ENCODE assay signal across 1 cellular context in the genomic region with DNA sequence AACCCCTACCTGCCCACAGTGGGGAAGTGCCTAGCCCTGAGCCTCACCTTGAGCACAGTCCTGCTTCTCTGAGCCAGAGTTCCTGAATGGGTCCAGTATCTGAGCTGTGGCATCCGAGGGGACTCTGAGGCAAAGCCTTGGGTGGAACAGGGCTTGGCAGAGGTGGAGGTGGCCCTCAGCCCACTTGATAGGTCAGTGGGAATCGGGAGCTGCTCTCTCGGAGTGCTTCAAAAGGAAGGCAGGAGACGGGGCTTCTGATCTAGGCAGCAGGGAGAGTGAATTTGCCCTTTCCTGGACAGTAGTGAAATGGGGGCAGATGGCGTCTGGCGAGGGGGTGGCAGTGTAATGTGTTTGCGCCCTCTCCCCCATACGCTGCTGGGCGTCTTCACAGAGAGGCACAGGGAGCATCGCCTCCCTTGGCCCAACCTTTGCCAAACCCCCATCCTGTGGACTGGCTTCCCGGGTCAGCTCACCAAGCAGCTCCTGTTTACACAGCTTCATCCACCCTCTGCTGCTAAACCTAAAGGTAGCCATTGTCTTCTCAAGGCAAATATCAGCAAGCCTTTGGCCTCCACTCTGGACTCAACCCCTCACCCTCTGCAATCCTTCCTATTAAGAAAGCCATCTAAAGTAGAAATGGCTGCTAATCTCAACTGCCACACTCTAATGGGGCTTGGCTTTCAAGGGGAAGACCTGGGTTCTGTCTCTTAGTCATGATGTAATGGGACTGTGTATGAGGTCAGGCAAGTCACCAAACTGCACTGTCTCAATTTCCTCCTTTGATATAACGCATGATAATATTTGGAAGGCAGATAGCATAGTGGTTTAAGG.
TF ChIP-seq lines count a peak whose summit lies in the region.

No MANE protein-coding gene starts in this region.

TF ChIP-seq in HepG2, 621 proteins besides CTCF, POLR2A, EP300 and RAD21 (continued from another document and continues in another):
- TF ChIP-seq ZNF687 (CRISPR knock-in tag; IDR thresholded peaks at IDR 0.05) (peak; percentile 71), ZNF281 (CRISPR knock-in tag; IDR thresholded peaks at IDR 0.05; ENCODE audit: borderline replicate concordance) (peak; percentile 23; the same call in 1 of the 2 replicates), ZFP91 (CRISPR knock-in tag; IDR thresholded peaks at IDR 0.05; ENCODE audit: borderline replicate concordance) (peak; percentile 56; the same call in 1 of the 2 replicates), NR2C2 (CRISPR knock-in tag; IDR thresholded peaks at IDR 0.05; ENCODE audit: borderline replicate concordance) (0 out of 2 replicates have a peak, but pooled peaks have one; percentile 16), RCOR2 (CRISPR knock-in tag; IDR thresholded peaks at IDR 0.05) (0 out of 2 replicates have a peak, but pooled peaks have one; percentile 38), ZMYM4 (CRISPR knock-in tag; IDR thresholded peaks at IDR 0.05) (0 out of 2 replicates have a peak, but pooled peaks have one; percentile 47), SNAPC2 (CRISPR knock-in tag; IDR thresholded peaks at IDR 0.05) (0 out of 2 replicates have a peak, but pooled peaks have one; percentile 35), HCFC1 (IDR thresholded peaks at IDR 0.05; ENCODE audit: low read depth, low read length) (no peak), ZNF883 (CRISPR knock-in tag; IDR thresholded peaks at IDR 0.05; ENCODE audit: not compliant biosample characterization) (peak; percentile 27), ZNF770 (CRISPR knock-in tag; IDR thresholded peaks at IDR 0.05) (peak; percentile 89), MTA1 (CRISPR knock-in tag; IDR thresholded peaks at IDR 0.05; ENCODE audit: borderline replicate concordance) (peak; percentile 71; the same call in 1 of the 2 replicates), ZNF335 (CRISPR knock-in tag; IDR thresholded peaks at IDR 0.05) (peak; percentile 58; the same call in 1 of the 2 replicates), PHF21A (CRISPR knock-in tag; IDR thresholded peaks at IDR 0.05) (peak; percentile 37; the same call in 1 of the 2 replicates), KDM3A (CRISPR knock-in tag; IDR thresholded peaks at IDR 0.05; ENCODE audit: low read depth) (no peak), SOX13 (IDR thresholded peaks at IDR 0.05) (peak; percentile 43; the same call in 1 of the 2 replicates), SOX13 (CRISPR knock-in tag; conservative IDR thresholded peaks at IDR 0.05 in 1 of 2, IDR thresholded peaks at IDR 0.05 in 1 of 2) (peak in 1 of 2 experiments; percentile 82; a peak in 2 of 4 replicates), ZNF331 (CRISPR knock-in tag; IDR thresholded peaks at IDR 0.05) (peak; percentile 31; the same call in 1 of the 2 replicates), SOX6 (IDR thresholded peaks at IDR 0.05) (no peak), SOX6 (CRISPR knock-in tag; IDR thresholded peaks at IDR 0.05) (peak; percentile 83), SALL1 (CRISPR knock-in tag; IDR thresholded peaks at IDR 0.05) (peak; percentile 70), HDAC2 (CRISPR knock-in tag; IDR thresholded peaks at IDR 0.05) (peak; percentile 69), SCMH1 (CRISPR knock-in tag; IDR thresholded peaks at IDR 0.05; ENCODE audit: borderline replicate concordance) (no peak), HNF4G (IDR thresholded peaks at IDR 0.05; ENCODE audit: borderline replicate concordance, low read depth, low read length) (peak; percentile 50; the same call in 1 of the 2 replicates), HNF4G (CRISPR knock-in tag; IDR thresholded peaks at IDR 0.05; ENCODE audit: borderline replicate concordance, low read depth) (no peak), ARID5B (CRISPR knock-in tag; IDR thresholded peaks at IDR 0.05) (peak; percentile 63), RFXAP (CRISPR knock-in tag; IDR thresholded peaks at IDR 0.05; ENCODE audit: borderline replicate concordance) (peak; percentile 39; the same call in 1 of the 2 replicates), ZBTB20 (CRISPR knock-in tag; IDR thresholded peaks at IDR 0.05; ENCODE audit: borderline replicate concordance, low read depth) (no peak), DPF2 (CRISPR knock-in tag; IDR thresholded peaks at IDR 0.05; ENCODE audit: borderline replicate concordance, low read depth) (no peak), ATF7 (IDR thresholded peaks at IDR 0.05) (peak; percentile 27; the same call in 1 of the 2 replicates), ATF7 (CRISPR knock-in tag; IDR thresholded peaks at IDR 0.05) (no peak), FOXA1 (IDR thresholded peaks at IDR 0.05) (peak; percentile 30; the same call in 1 of the 2 replicates), FOXA1 (CRISPR knock-in tag; IDR thresholded peaks at IDR 0.05) (peak; percentile 95), LCORL (IDR thresholded peaks at IDR 0.05) (no peak), LCORL (CRISPR knock-in tag; IDR thresholded peaks at IDR 0.05) (peak; percentile 58; the same call in 1 of the 2 replicates), RBM22 (optimal IDR thresholded peaks at IDR 0.05; ENCODE audit: low read length) (peak; percentile 46), XRCC5 (optimal IDR thresholded peaks at IDR 0.05; ENCODE audit: low read length) (peak; percentile 55)
- TF ChIP-seq, protein P1, sequence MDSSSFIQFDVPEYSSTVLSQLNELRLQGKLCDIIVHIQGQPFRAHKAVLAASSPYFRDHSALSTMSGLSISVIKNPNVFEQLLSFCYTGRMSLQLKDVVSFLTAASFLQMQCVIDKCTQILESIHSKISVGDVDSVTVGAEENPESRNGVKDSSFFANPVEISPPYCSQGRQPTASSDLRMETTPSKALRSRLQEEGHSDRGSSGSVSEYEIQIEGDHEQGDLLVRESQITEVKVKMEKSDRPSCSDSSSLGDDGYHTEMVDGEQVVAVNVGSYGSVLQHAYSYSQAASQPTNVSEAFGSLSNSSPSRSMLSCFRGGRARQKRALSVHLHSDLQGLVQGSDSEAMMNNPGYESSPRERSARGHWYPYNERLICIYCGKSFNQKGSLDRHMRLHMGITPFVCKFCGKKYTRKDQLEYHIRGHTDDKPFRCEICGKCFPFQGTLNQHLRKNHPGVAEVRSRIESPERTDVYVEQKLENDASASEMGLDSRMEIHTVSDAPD (CRISPR knock-in tag; IDR thresholded peaks at IDR 0.05), result peak; percentile 89; the same call in 1 of the 2 replicates
- TF ChIP-seq, protein P2, sequence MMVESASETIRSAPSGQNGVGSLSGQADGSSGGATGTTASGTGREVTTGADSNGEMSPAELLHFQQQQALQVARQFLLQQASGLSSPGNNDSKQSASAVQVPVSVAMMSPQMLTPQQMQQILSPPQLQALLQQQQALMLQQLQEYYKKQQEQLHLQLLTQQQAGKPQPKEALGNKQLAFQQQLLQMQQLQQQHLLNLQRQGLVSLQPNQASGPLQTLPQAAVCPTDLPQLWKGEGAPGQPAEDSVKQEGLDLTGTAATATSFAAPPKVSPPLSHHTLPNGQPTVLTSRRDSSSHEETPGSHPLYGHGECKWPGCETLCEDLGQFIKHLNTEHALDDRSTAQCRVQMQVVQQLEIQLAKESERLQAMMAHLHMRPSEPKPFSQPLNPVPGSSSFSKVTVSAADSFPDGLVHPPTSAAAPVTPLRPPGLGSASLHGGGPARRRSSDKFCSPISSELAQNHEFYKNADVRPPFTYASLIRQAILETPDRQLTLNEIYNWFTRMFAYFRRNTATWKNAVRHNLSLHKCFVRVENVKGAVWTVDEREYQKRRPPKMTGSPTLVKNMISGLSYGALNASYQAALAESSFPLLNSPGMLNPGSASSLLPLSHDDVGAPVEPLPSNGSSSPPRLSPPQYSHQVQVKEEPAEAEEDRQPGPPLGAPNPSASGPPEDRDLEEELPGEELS (CRISPR knock-in tag; IDR thresholded peaks at IDR 0.05), result peak; percentile 64
